8 cellular contexts compared by ENCODE assay signal in the genomic region with DNA sequence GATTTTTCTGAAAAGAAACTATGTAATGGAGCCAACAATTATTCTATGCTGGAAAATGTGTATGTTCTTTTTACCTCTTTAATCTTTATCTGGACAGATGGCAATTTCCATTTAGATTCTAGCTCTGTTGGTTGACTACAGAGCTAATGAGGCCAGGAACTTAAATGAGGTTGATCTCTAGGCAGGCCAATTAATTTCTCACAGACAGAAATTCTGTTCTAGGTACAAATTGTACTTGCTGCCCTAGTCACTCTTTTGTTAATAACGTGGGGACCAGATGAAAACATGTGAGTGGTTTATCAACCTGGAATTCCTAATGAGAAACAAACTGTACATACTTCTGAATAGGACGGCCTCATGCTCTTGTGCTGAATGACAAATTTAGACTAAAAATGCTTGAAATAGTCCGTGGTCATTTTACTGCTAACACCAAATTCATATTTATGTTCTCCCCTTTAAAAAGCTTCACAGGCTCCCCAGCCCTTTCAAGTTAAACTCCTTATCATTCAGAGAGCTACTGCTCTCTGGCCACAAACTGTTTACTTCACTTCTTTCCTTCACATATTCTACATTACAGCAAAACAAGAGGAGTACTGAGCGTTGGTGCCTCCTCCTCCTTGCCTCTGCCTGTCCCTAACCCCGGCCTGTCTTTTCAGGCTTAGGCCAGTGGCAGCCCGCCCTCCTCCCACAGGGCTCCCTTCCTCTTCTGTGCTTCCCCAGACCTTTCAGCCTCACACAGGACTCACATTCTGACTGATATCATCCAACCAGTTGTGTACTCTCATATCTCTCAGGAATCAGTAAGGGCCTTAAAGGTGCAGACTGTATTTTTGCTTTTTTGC. TPM values are rescaled to one million over a fixed set of nuclear protein-coding genes. Genes with fewer than 3 reads are reported as not detected.
DNase-seq lines count a peak whose midpoint lies in the region; ATAC-seq, FAIRE-seq and TF ChIP-seq lines count a peak whose summit lies in the region.

No MANE protein-coding gene starts in this region.

- intact Hi-C loops in CD4-positive, alpha-beta T cell (cut with DNase I, micrococcal nuclease) = loop anchor here (1.0 to 10.0 kb wide), 6 partner anchors 109 to 1714 kb away; no protein-coding TSS in a partner anchor
- intact Hi-C loops in CD8-positive, alpha-beta T cell (cut with DNase I, micrococcal nuclease) = loop anchor here (2.0 to 5.0 kb wide), 5 partner anchors 131 to 1824 kb away; no protein-coding TSS in a partner anchor

- no peak overlapping the region for H3K9ac ChIP-seq in parathyroid adenoma

- TF ChIP-seq CTCF in D721Med (IDR thresholded peaks at IDR 0.05; ENCODE audit: insufficient read depth, missing control alignments) (no peak), foreskin keratinocyte (conservative IDR thresholded peaks at IDR 0.05) (no peak), parathyroid adenoma (IDR thresholded peaks at IDR 0.05) (no peak)
- no peak for TF ChIP-seq CTCF in CD4-positive, alpha-beta T cell (IDR thresholded peaks at IDR 0.05)
- TF ChIP-seq CTCF in CD8-positive, alpha-beta T cell (IDR thresholded peaks at IDR 0.05) = no peak

- H3K27ac Mint-ChIP-seq in CD4-positive, alpha-beta T cell = no peak overlapping the region
- H3K27ac Mint-ChIP-seq in CD8-positive, alpha-beta T cell = no peak overlapping the region

- CTCF ChIA-PET in CD4-positive, alpha-beta T cell (lab: Charles Lee) = no interaction called here
- CTCF ChIA-PET in CD8-positive, alpha-beta T cell (lab: Charles Lee) = interaction anchor here (0.8 kb wide), 1 partner anchor 1416 kb away, joined by 3 read pairs; no protein-coding TSS in a partner anchor

- peaks cover 22% of the 10 kb centered on the region for H3K79me2 ChIP-seq in parathyroid adenoma

- peak overlapping the region; percentile 14 for H2AFZ ChIP-seq in parathyroid adenoma

- H3K27ac ChIP-seq in foreskin keratinocyte = peak overlapping the region; percentile 14
- peak overlapping the region; percentile 29 for H3K27ac ChIP-seq in parathyroid adenoma
- no peak overlapping the region for H3K27ac ChIP-seq in CD4-positive, alpha-beta T cell (ENCODE audit: low read depth, low read length)
- no peak overlapping the region for H3K27ac ChIP-seq in CD8-positive, alpha-beta T cell (ENCODE audit: low read depth, low read length)

- no peaks in the 10 kb centered on the region for H3K9me3 ChIP-seq in parathyroid adenoma (ENCODE audit: control insufficient read depth, low read length)
- H3K9me3 ChIP-seq in CD4-positive, alpha-beta T cell (ENCODE audit: control insufficient read depth, low read length) = no peaks in the 10 kb centered on the region
- H3K9me3 ChIP-seq in CD8-positive, alpha-beta T cell (ENCODE audit: low read length) = no peaks in the 10 kb centered on the region

- no peaks in the 10 kb centered on the region for H3K9me3 Mint-ChIP-seq in CD4-positive, alpha-beta T cell
- H3K9me3 Mint-ChIP-seq in CD8-positive, alpha-beta T cell = no peaks in the 10 kb centered on the region

- no peak overlapping the region for H3K4me3 ChIP-seq in parathyroid adenoma (ENCODE audit: low read depth, low read length)
- H3K4me3 ChIP-seq in CD8-positive, alpha-beta T cell (ENCODE audit: low read depth, low read length) = no peak overlapping the region

- H3K27me3 Mint-ChIP-seq in CD4-positive, alpha-beta T cell = no peaks in the 10 kb centered on the region
- H3K27me3 Mint-ChIP-seq in CD8-positive, alpha-beta T cell (ENCODE audit: low read depth) = no peaks in the 10 kb centered on the region

- H3K27me3 ChIP-seq in foreskin keratinocyte (no peaks in the 10 kb centered on the region), parathyroid adenoma (ENCODE audit: control insufficient read depth, insufficient read depth, low read length) (no peaks in the 10 kb centered on the region)
- no peaks in the 10 kb centered on the region for H3K27me3 ChIP-seq in CD4-positive, alpha-beta T cell (ENCODE audit: control insufficient read depth, insufficient read depth, low read length)
- H3K27me3 ChIP-seq in CD8-positive, alpha-beta T cell (ENCODE audit: insufficient read depth, low read length) = no peaks in the 10 kb centered on the region

- peak; percentile 69 for FAIRE-seq in D721Med (lab: Jason Lieb, UNC)

- H3K4me1 ChIP-seq in foreskin keratinocyte = peaks cover 8% of the 10 kb centered on the region
- H3K4me1 ChIP-seq in parathyroid adenoma = peaks cover 10% of the 10 kb centered on the region
- H3K4me1 ChIP-seq in CD8-positive, alpha-beta T cell (ENCODE audit: insufficient read depth, low read length) = peaks cover 11% of the 10 kb centered on the region

- ATAC-seq in GM19455 (IDR thresholded peaks at IDR 0.05; ENCODE audit: unreplicated experiment) = peak; percentile 82
- peak; percentile 95 for ATAC-seq in HG03432 (IDR thresholded peaks at IDR 0.05; ENCODE audit: unreplicated experiment)
- ATAC-seq in foreskin keratinocyte = peak; percentile 68
- ATAC-seq in CD4-positive, alpha-beta T cell (ENCODE audit: poor library complexity) = no peak
- no peak for ATAC-seq in CD8-positive, alpha-beta T cell

- peak overlapping the region; percentile 1 for H3K4me2 ChIP-seq in parathyroid adenoma (ENCODE audit: low read length)

- peaks cover 21% of the 10 kb centered on the region for H3K36me3 Mint-ChIP-seq in CD4-positive, alpha-beta T cell (ENCODE audit: low read depth)
- H3K36me3 Mint-ChIP-seq in CD8-positive, alpha-beta T cell = peaks cover 19% of the 10 kb centered on the region

- no peaks in the 10 kb centered on the region for H3K36me3 ChIP-seq in parathyroid adenoma (ENCODE audit: control insufficient read depth, insufficient read depth, low read length)
- no peaks in the 10 kb centered on the region for H3K36me3 ChIP-seq in CD8-positive, alpha-beta T cell (ENCODE audit: insufficient read depth, low read length)

- no peak overlapping the region for H3K4me3 Mint-ChIP-seq in CD4-positive, alpha-beta T cell
- H3K4me3 Mint-ChIP-seq in CD8-positive, alpha-beta T cell = no peak overlapping the region

- POLR2A ChIA-PET in CD4-positive, alpha-beta T cell (lab: Charles Lee) = interaction anchor here (1.7 kb wide), 1 partner anchor 10 kb away, joined by 4 read pairs; no protein-coding TSS in a partner anchor
- POLR2A ChIA-PET in CD8-positive, alpha-beta T cell (lab: Charles Lee) = interaction anchor here (1.4 kb wide), 1 partner anchor 9 kb away, joined by 3 read pairs; no protein-coding TSS in a partner anchor

- H3K4me1 Mint-ChIP-seq in CD4-positive, alpha-beta T cell (ENCODE audit: low read depth) = peaks cover 59% of the 10 kb centered on the region
- H3K4me1 Mint-ChIP-seq in CD8-positive, alpha-beta T cell (ENCODE audit: low read depth) = peaks cover 47% of the 10 kb centered on the region

- no peak for DNase-seq in D721Med (ENCODE audit: insufficient read length, low spot score)
- DNase-seq in SKM-1 treated with dmso at 0.1 percent for 144 hours (lab: John Stamatoyannopoulos, UW; ENCODE audit: unreplicated experiment) = peak; percentile 61
- peak in 1 of 2 donors; percentile 40 for DNase-seq in foreskin keratinocyte
- no peak for DNase-seq in CD4-positive, alpha-beta T cell
- DNase-seq in CD8-positive, alpha-beta T cell = no peak

RNA-seq across cellular contexts. Expression of gene DTNBP1, which starts 41.4 kb away (rescaled TPM):
- total RNA-seq in foreskin keratinocyte = 10.2 and 12.1 TPM in 2 replicates
- 15.6 and 16.5 TPM in 2 replicates for polyA plus RNA-seq in foreskin keratinocyte
- 10 to 100 TPM; 14.5 to 14.7 TPM for total RNA-seq in CD4-positive, alpha-beta T cell
- total RNA-seq in CD8-positive, alpha-beta T cell = 10 to 100 TPM; 12.3 to 12.6 TPM

Comparison
In these comparisons a context has a peak if more than half of its experiments do, and no peak if none do; other contexts are left out.
1. ATAC-seq: peak in GM19455 (single experiment), HG03432 (single experiment) and foreskin keratinocyte (single experiment); none in CD4-positive, alpha-beta T cell (single experiment) and CD8-positive, alpha-beta T cell (single experiment).
2. H3K27ac ChIP-seq: peak in foreskin keratinocyte (single experiment) and parathyroid adenoma (single experiment); none in CD4-positive, alpha-beta T cell (single experiment) and CD8-positive, alpha-beta T cell (single experiment).